In the genomic region with DNA sequence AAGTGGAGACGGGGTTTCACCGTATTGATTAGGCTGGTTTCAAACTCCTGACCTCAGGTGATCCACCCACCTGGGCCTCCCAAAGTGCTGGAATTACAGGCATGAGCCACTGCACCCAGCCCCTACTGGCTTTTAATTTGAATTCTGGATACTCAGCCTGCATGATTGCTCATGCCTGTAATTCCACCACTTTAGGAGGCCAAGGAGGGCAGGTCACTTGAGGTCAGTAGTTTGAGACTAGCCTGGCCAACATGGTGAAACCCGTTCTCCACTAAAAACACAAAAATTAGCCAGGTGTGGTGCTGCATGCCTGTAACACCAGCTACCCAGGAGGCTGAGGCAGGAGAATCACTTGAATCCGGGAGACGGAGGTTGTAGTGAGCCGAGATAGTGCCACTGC, we compare ENCODE assay signal across 6 cellular contexts. TPM values are rescaled to one million over a fixed set of nuclear protein-coding genes. Genes with fewer than 3 reads are reported as not detected.
"Had no signal": no experiment of that assay in that cellular context is flagged by ENCODE, and none has a peak within 500 bp of the region (broad histone marks: within the 10 kb centered on the region; RNA-seq: fewer than 3 reads in every experiment).

No MANE protein-coding gene starts in this region.

RNA-seq across cellular contexts. Expression of gene TBL1Y, which starts 2.5 kb away (rescaled TPM):
- total RNA-seq: M059J, PC-9, RPMI7951, SJCRH30, SK-MEL-5 had no signal

RNA-seq across cellular contexts. Expression of gene AMELY, which starts 3.5 kb away (rescaled TPM):
- total RNA-seq: M059J, PC-9, Right ventricle myocardium inferior, RPMI7951, SJCRH30, SK-MEL-5 had no signal
